15 cellular contexts compared by ENCODE assay signal in the genomic region with DNA sequence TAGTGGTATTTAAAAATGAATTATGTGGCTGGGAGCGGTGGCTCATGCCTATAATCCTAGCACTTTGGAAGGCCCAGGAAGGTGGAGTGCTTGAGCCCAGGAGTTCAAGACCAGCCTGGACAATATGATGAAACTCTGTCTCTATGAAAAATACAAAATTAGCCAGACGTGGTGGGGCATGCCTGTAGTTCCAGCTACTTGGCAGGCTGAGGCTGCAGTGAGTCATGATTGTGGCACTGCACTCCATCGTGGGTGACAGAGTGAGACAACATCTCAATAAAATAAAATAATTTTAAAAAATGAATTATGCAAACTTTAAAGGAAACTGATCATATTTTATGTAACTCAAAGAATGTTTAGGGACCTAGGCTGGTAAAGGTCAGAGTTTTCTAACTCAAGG. TPM values are rescaled to one million over a fixed set of nuclear protein-coding genes. Genes with fewer than 3 reads are reported as not detected.
DNase-seq lines count a peak whose midpoint lies in the region; ATAC-seq and TF ChIP-seq lines count a peak whose summit lies in the region.
"Had no signal": no experiment of that assay in that cellular context is flagged by ENCODE, and none has a peak within 500 bp of the region (broad histone marks: within the 10 kb centered on the region; RNA-seq: fewer than 3 reads in every experiment).

No MANE protein-coding gene starts in this region.

- ATAC-seq in psoas muscle (peak; percentile 83 to 88 (median 85)), GM18909 (IDR thresholded peaks at IDR 0.05; ENCODE audit: poor library complexity, unreplicated experiment) (no peak), GM18861 (IDR thresholded peaks at IDR 0.05; ENCODE audit: unreplicated experiment) (no peak)

- WGBS in psoas muscle, 3 donors = 28 to 43% (median 31%) methylated on average over 3 of the region's 3 CpGs

- DNase-seq in HS-5 (ENCODE audit: low read depth) (peak; percentile 13), RWPE1 (ENCODE audit: low spot score) (no peak), fibroblast of mammary gland (ENCODE audit: low read depth) (peak; percentile 37), psoas muscle (peak in 1 of 2 donors; percentile 65), hepatic stellate cell (ENCODE audit: low spot score) (no peak), NCI-H2029 (lab: John Stamatoyannopoulos, UW) (no peak)
- DNase-seq: activated CD8-positive, alpha-beta memory T cell treated with anti-CD3 and anti-CD28 coated beads for 24 hours; activated naive CD4-positive, alpha-beta T cell treated with anti-CD3 and anti-CD28 coated beads, Interleukin-2, amount 50 U/mL, for 16 hours; CD8-positive, alpha-beta memory T cell; stimulated activated CD4-positive, alpha-beta T cell treated with anti-CD3 and anti-CD28 coated beads, Interleukin-12 subunit alpha, Interleukin-12 subunit beta, amount 100 ng/mL, for 4 hours had no signal

- H3K4me3 ChIP-seq in fibroblast of mammary gland (ENCODE audit: control insufficient read depth, low read depth, low read length) (no peak overlapping the region), psoas muscle (no peak overlapping the region)
- H3K4me3 ChIP-seq: PC-9, thyroid gland had no signal

- H3K27me3 ChIP-seq in psoas muscle (ENCODE audit: insufficient read depth in 3 of 3, low read length in 2 of 3) = no peaks in the 10 kb centered on the region
- H3K27me3 ChIP-seq: thyroid gland had no signal

- H3K4me1 ChIP-seq in psoas muscle = peaks cover 21% of the 10 kb centered on the region

- POLR2A ChIA-PET in RWPE1 (lab: Yijun Ruan, JAX; ENCODE audit: low non-redundant PET) = no interaction called here

- CTCF ChIA-PET in RWPE1 (lab: Yijun Ruan, JAX) = interaction anchor here (0.7 kb wide), 1 partner anchor 288 kb away, joined by 4 read pairs; no protein-coding TSS in a partner anchor

- no peaks in the 10 kb centered on the region for H3K9me3 ChIP-seq in psoas muscle
- H3K9me3 ChIP-seq: neutrophil, thyroid gland had no signal

- intact Hi-C loops in psoas muscle (cut with DNase I) = no loop called here

- TF ChIP-seq CTCF in RWPE1 (conservative IDR thresholded peaks at IDR 0.05; ENCODE audit: low read depth) (no peak), fibroblast of mammary gland (conservative IDR thresholded peaks at IDR 0.05; ENCODE audit: control insufficient read depth, insufficient read depth, low read depth, low read length) (no peak), psoas muscle (IDR thresholded peaks at IDR 0.05) (no peak)

- H3K27ac ChIP-seq in RWPE1 = peak overlapping the region; percentile 85
- no peak overlapping the region for H3K27ac ChIP-seq in psoas muscle
- H3K27ac ChIP-seq: neutrophil, PC-9, thyroid gland had no signal

- H3K36me3 ChIP-seq in psoas muscle (ENCODE audit: insufficient read depth in 1 of 2, low read depth in 1 of 2) = no peaks in the 10 kb centered on the region
- H3K36me3 ChIP-seq: neutrophil, thyroid gland had no signal

RNA-seq across cellular contexts. Expression of gene KANK1, which starts 26.2 kb away (rescaled TPM):
- total RNA-seq in psoas muscle = 100 to 1,000 TPM in 1 of 4 donors, 10 to 100 TPM in 3; 29.2 to 114 (median 60.0) TPM
- polyA plus RNA-seq in psoas muscle = 10 to 100 TPM; 28.4 to 75.1 (median 32.8) TPM

Comparison
In these comparisons a context has a peak if more than half of its experiments do, and no peak if none do; other contexts are left out.
1. DNase-seq: peak in HS-5 (single experiment) and fibroblast of mammary gland (single experiment); none in RWPE1 (single experiment), hepatic stellate cell (single experiment) and NCI-H2029 (single experiment).
2. ATAC-seq: peak in psoas muscle (4 of 4); none in GM18909 (single experiment) and GM18861 (single experiment).